11 cellular contexts compared by ENCODE assay signal in genomic region chr15:52997123-52997522, GRCh38.
"Had no signal": no experiment of that assay in that cellular context is flagged by ENCODE, and none has a peak within 500 bp of the region (broad histone marks: within the 10 kb centered on the region; RNA-seq: fewer than 3 reads in every experiment).

No MANE protein-coding gene starts in this region.

- H3K4me2 ChIP-seq: GM23338 had no signal

- H3K9me3 Mint-ChIP-seq: GM23338 had no signal

- H3K4me3 Mint-ChIP-seq: GM23338, H9, HFFc6 had no signal

- FAIRE-seq: H1, H54 had no signal

- H3K4me3 ChIP-seq: GM23248, GM23338, HAP-1 had no signal

- H3K4me1 Mint-ChIP-seq: GM23338 had no signal

- H3K27ac Mint-ChIP-seq: GM23338, H9, HFFc6 had no signal

- H3K27ac ChIP-seq: GM23248 had no signal

- H3K4me1 ChIP-seq: HAP-1 had no signal

- ATAC-seq: GM23338, HCT116 had no signal

- H3K9me3 ChIP-seq: HAP-1 had no signal

- DNase-seq: GM23248, GOT3, H7, H9, HCEC 1CT, HFFc6 had no signal
